1 cellular context compared by ENCODE assay signal in genomic region chr5:17679597-17680187, GRCh38.
TF ChIP-seq lines count a peak whose summit lies in the region.

No MANE protein-coding gene starts in this region.

TF ChIP-seq in GM23338, 12 proteins besides CTCF, POLR2A, EP300 and RAD21:
- TF ChIP-seq ZNF114 (CRISPR knock-in tag; IDR thresholded peaks at IDR 0.05) (no peak), EZH2 (IDR thresholded peaks at IDR 0.05; ENCODE audit: low read depth, unreplicated experiment) (no peak), ZNF331 (CRISPR knock-in tag; IDR thresholded peaks at IDR 0.05; ENCODE audit: low read depth) (no peak), CREB1 (CRISPR knock-in tag; IDR thresholded peaks at IDR 0.05; ENCODE audit: low read depth) (no peak), EZH2phosphoT487 (IDR thresholded peaks at IDR 0.05; ENCODE audit: unreplicated experiment) (no peak), STAT1 (IDR thresholded peaks at IDR 0.05; ENCODE audit: unreplicated experiment) (no peak), JUNB (IDR thresholded peaks at IDR 0.05; ENCODE audit: unreplicated experiment) (no peak), NANOG (IDR thresholded peaks at IDR 0.05; ENCODE audit: borderline replicate concordance) (no peak), ZNF462 (CRISPR knock-in tag; IDR thresholded peaks at IDR 0.05) (no peak), POLR2AphosphoS5 (IDR thresholded peaks at IDR 0.05; ENCODE audit: low read depth) (no peak)
- TF ChIP-seq, protein P1, sequence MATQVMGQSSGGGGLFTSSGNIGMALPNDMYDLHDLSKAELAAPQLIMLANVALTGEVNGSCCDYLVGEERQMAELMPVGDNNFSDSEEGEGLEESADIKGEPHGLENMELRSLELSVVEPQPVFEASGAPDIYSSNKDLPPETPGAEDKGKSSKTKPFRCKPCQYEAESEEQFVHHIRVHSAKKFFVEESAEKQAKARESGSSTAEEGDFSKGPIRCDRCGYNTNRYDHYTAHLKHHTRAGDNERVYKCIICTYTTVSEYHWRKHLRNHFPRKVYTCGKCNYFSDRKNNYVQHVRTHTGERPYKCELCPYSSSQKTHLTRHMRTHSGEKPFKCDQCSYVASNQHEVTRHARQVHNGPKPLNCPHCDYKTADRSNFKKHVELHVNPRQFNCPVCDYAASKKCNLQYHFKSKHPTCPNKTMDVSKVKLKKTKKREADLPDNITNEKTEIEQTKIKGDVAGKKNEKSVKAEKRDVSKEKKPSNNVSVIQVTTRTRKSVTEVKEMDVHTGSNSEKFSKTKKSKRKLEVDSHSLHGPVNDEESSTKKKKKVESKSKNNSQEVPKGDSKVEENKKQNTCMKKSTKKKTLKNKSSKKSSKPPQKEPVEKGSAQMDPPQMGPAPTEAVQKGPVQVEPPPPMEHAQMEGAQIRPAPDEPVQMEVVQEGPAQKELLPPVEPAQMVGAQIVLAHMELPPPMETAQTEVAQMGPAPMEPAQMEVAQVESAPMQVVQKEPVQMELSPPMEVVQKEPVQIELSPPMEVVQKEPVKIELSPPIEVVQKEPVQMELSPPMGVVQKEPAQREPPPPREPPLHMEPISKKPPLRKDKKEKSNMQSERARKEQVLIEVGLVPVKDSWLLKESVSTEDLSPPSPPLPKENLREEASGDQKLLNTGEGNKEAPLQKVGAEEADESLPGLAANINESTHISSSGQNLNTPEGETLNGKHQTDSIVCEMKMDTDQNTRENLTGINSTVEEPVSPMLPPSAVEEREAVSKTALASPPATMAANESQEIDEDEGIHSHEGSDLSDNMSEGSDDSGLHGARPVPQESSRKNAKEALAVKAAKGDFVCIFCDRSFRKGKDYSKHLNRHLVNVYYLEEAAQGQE (IDR thresholded peaks at IDR 0.05; ENCODE audit: unreplicated experiment) = no peak
- TF ChIP-seq, protein P2, sequence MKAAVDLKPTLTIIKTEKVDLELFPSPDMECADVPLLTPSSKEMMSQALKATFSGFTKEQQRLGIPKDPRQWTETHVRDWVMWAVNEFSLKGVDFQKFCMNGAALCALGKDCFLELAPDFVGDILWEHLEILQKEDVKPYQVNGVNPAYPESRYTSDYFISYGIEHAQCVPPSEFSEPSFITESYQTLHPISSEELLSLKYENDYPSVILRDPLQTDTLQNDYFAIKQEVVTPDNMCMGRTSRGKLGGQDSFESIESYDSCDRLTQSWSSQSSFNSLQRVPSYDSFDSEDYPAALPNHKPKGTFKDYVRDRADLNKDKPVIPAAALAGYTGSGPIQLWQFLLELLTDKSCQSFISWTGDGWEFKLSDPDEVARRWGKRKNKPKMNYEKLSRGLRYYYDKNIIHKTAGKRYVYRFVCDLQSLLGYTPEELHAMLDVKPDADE (IDR thresholded peaks at IDR 0.05) = no peak
TF ChIP-seq in GM23338: peak in this region for 0.
